Comparison of ENCODE assay signal across 8 cellular contexts in the genomic region with DNA sequence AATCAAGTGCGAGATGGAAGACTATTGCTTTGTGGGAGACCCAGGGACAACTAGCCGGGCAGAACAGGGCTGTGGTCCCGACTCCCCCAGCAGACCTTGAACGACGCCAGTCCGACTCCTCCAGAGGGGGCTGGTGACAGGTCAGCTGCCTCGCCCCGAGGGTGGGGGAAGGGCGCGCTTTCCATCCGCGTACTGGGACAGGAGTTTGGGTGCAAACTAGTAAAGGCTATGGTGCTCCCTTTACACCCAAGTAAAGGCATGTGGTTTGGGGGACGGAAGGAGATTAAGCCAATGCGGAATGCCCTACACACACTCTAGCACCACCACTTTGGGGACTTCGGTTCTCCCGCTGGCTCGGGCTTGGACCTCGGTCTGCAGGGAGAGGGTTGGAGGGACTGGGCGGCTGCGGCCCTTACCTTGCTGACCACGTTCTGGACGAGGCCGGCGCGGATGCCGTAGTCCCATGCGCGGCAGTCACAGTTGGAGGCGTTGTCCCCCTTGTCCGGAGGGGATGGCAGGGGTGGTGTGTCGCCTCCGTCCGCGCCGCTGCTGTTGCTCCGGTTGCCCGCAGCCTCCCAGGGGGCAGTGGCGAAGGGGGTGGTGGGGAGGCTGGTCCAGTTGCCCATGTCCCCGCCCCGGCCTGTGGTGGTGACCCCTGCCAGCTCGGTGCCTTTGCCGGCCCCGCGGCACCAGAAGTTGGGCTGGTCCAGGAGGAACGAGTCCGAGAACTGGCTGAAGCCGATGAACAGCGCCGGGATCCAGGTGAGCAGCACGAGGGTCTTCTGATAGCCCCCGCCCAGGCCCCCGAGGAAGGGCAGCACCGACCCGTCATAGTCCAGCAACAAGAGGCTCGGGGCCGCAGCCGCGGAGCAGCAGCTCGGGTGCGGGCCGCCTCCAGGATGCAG. TPM values are rescaled to one million over a fixed set of nuclear protein-coding genes. Genes with fewer than 3 reads are reported as not detected.
DNase-seq lines count a peak whose midpoint lies in the region; TF ChIP-seq lines count a peak whose summit lies in the region.

No MANE protein-coding gene starts in this region.

- H3K36me3 Mint-ChIP-seq in activated T-helper 2 cell treated with anti-CD3 and anti-CD28 coated beads, Interferon-gamma antibody, Interleukin-2, Interleukin-4, amounts not matched to agents 10 μg/mL and 5 μg/mL and 100 μg/mL, durations not matched to agents 14 hours and 24 hours and 36 hours (ENCODE audit: low read depth) = no peaks in the 10 kb centered on the region

- H3K36me3 ChIP-seq in right atrium auricular region = no peaks in the 10 kb centered on the region
- H3K36me3 ChIP-seq in sigmoid colon = no peaks in the 10 kb centered on the region

- no peak for TF ChIP-seq POLR2A in sigmoid colon (IDR thresholded peaks at IDR 0.05)

- H3K4me3 Mint-ChIP-seq in activated T-helper 2 cell treated with anti-CD3 and anti-CD28 coated beads, Interferon-gamma antibody, Interleukin-2, Interleukin-4, amounts not matched to agents 10 μg/mL and 5 μg/mL and 100 μg/mL, durations not matched to agents 14 hours and 24 hours and 36 hours (ENCODE audit: low read depth) = peak overlapping the region; percentile 45

- H3K27ac ChIP-seq in right atrium auricular region (no peak overlapping the region), sigmoid colon (peak overlapping the region; percentile 9 to 92 (median 73))

- peak; percentile 31 for DNase-seq in stimulated activated CD4-positive, alpha-beta T cell treated with anti-CD3 and anti-CD28 coated beads, Interleukin-15, amount 100 ng/mL, for 24 hours
- no peak for DNase-seq in stimulated activated CD4-positive, alpha-beta T cell treated with anti-CD3 and anti-CD28 coated beads, Interleukin-2, amount 100 ng/mL, for 48 hours
- no peak for DNase-seq in activated T-helper 2 cell treated with anti-CD3 and anti-CD28 coated beads, Interferon-gamma antibody, Interleukin-2, Interleukin-4, amounts not matched to agents 10 μg/mL and 5 μg/mL and 100 μg/mL, durations not matched to agents 14 hours and 24 hours and 36 hours (ENCODE audit: low spot score)
- DNase-seq in right atrium auricular region (ENCODE audit: low spot score) (no peak), sigmoid colon (peak; percentile 69), SIG-M5 (lab: John Stamatoyannopoulos, UW) (no peak), NCI-H187 treated with DMSO at 0.1 percent for 48 hours (lab: John Stamatoyannopoulos, UW) (no peak), NCI-H526 treated with DMSO at 0.1 percent for 48 hours (lab: John Stamatoyannopoulos, UW) (no peak)

- no peaks in the 10 kb centered on the region for H3K9me3 Mint-ChIP-seq in activated T-helper 2 cell treated with anti-CD3 and anti-CD28 coated beads, Interferon-gamma antibody, Interleukin-2, Interleukin-4, amounts not matched to agents 10 μg/mL and 5 μg/mL and 100 μg/mL, durations not matched to agents 14 hours and 24 hours and 36 hours

- no peak overlapping the region for H3K27ac Mint-ChIP-seq in activated T-helper 2 cell treated with anti-CD3 and anti-CD28 coated beads, Interferon-gamma antibody, Interleukin-2, Interleukin-4, amounts not matched to agents 10 μg/mL and 5 μg/mL and 100 μg/mL, durations not matched to agents 14 hours and 24 hours and 36 hours

- H3K27me3 ChIP-seq in right atrium auricular region = peaks cover 0 to 3% of the 10 kb centered on the region in 2 donors
- H3K27me3 ChIP-seq in sigmoid colon = no peaks in the 10 kb centered on the region

- H3K9me3 ChIP-seq in right atrium auricular region (no peaks in the 10 kb centered on the region), sigmoid colon (no peaks in the 10 kb centered on the region)

- H3K27me3 Mint-ChIP-seq in activated T-helper 2 cell treated with anti-CD3 and anti-CD28 coated beads, Interferon-gamma antibody, Interleukin-2, Interleukin-4, amounts not matched to agents 10 μg/mL and 5 μg/mL and 100 μg/mL, durations not matched to agents 14 hours and 24 hours and 36 hours (ENCODE audit: low read depth) = peaks cover 48% of the 10 kb centered on the region

- TF ChIP-seq EP300 in sigmoid colon (IDR thresholded peaks at IDR 0.05) = no peak

- H3K4me1 ChIP-seq in right atrium auricular region (peaks cover 0 to 22% of the 10 kb centered on the region in 2 donors), sigmoid colon (peaks cover 0 to 62% (median 37%) of the 10 kb centered on the region in 4 donors)

- intact Hi-C loops in activated T-helper 2 cell treated with anti-CD3 and anti-CD28 coated beads, Interferon-gamma antibody, Interleukin-2, Interleukin-4, amounts not matched to agents 10 μg/mL and 5 μg/mL and 100 μg/mL, durations not matched to agents 14 hours and 24 hours and 36 hours (cut with micrococcal nuclease) = loop anchor here (2.0 to 5.0 kb wide), 2 partner anchors 178 to 225 kb away; no protein-coding TSS in a partner anchor
- intact Hi-C loops in sigmoid colon (cut with DNase I) = loop anchor here (2.0 to 10.0 kb wide), 6 partner anchors 51 to 277 kb away; no protein-coding TSS in a partner anchor

- H3K4me3 ChIP-seq in right atrium auricular region = peak overlapping the region; percentile 50 to 68
- H3K4me3 ChIP-seq in sigmoid colon = peak overlapping the region; percentile 54 to 73 (median 72)

- peaks cover 5% of the 10 kb centered on the region for H3K4me1 Mint-ChIP-seq in activated T-helper 2 cell treated with anti-CD3 and anti-CD28 coated beads, Interferon-gamma antibody, Interleukin-2, Interleukin-4, amounts not matched to agents 10 μg/mL and 5 μg/mL and 100 μg/mL, durations not matched to agents 14 hours and 24 hours and 36 hours (ENCODE audit: low read depth)

- TF ChIP-seq CTCF in right atrium auricular region (IDR thresholded peaks at IDR 0.05) = no peak
- TF ChIP-seq CTCF in sigmoid colon (IDR thresholded peaks at IDR 0.05) = no peak

- WGBS in sigmoid colon, 2 donors = 1 to 2% methylated on average over 61 of the region's 61 CpGs

RNA-seq across cellular contexts. Expression of a gene that starts 1.1 kb away (rescaled TPM):
- total RNA-seq in activated T-helper 2 cell treated with anti-CD3 and anti-CD28 coated beads, Interferon-gamma antibody, Interleukin-2, Interleukin-4, amounts not matched to agents 10 μg/mL and 5 μg/mL and 100 μg/mL, durations not matched to agents 14 hours and 24 hours and 36 hours = 0.07 TPM in 1 of 2 replicates, not detected in the other
- 1 to 10 TPM; 2.9 to 7.2 TPM for total RNA-seq in right atrium auricular region
- 10 to 100 TPM in 2 of 4 donors, 1 to 10 TPM in 2; 8.1 to 16.9 (median 10.7) TPM for total RNA-seq in sigmoid colon
- 10 to 100 TPM; 12.0 to 18.7 (median 13.9) TPM for polyA plus RNA-seq in sigmoid colon

Comparison
In these comparisons a context has a peak if more than half of its experiments do, and no peak if none do; other contexts are left out.
1. DNase-seq: peak in stimulated activated CD4-positive, alpha-beta T cell treated with anti-CD3 and anti-CD28 coated beads, Interleukin-15, amount 100 ng/mL, for 24 hours (single experiment) and sigmoid colon (single experiment); none in stimulated activated CD4-positive, alpha-beta T cell treated with anti-CD3 and anti-CD28 coated beads, Interleukin-2, amount 100 ng/mL, for 48 hours (0 of 2), activated T-helper 2 cell treated with anti-CD3 and anti-CD28 coated beads, Interferon-gamma antibody, Interleukin-2, Interleukin-4, amounts not matched to agents 10 μg/mL and 5 μg/mL and 100 μg/mL, durations not matched to agents 14 hours and 24 hours and 36 hours (single experiment), right atrium auricular region (single experiment), SIG-M5 (single experiment), NCI-H187 treated with DMSO at 0.1 percent for 48 hours (single experiment) and NCI-H526 treated with DMSO at 0.1 percent for 48 hours (single experiment).
2. H3K27ac ChIP-seq: peak in sigmoid colon (4 of 4); none in right atrium auricular region (0 of 2).